19 cellular contexts compared by ENCODE assay signal in the genomic region with DNA sequence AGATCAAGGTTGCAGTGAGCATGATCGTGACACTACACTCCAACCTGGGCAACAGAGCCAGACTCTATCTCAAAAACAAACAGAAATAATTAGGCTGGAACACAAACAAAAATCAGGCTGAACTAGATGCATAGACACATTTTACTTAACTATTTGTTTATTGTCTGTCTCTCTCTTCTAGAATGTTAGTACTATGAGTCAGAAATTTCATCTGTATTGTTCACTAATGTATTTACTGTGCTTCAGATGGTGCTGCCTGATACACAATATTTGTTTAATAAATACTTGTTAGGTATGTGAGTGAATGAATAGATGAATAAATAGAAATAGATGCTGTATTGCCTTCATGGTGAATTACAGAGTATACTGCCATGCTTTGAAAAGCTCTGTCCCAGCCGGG. TPM values are rescaled to one million over a fixed set of nuclear protein-coding genes. Genes with fewer than 3 reads are reported as not detected.
"Had no signal": no experiment of that assay in that cellular context is flagged by ENCODE, and none has a peak within 500 bp of the region (broad histone marks: within the 10 kb centered on the region; RNA-seq: fewer than 3 reads in every experiment).

No MANE protein-coding gene starts in this region.

- FAIRE-seq: islet of Langerhans, pancreas had no signal

- H3K27me3 ChIP-seq: pancreas had no signal

- H3K36me3 Mint-ChIP-seq: stimulated activated effector memory CD8-positive, alpha-beta T cell treated with anti-CD3 and anti-CD28 coated beads, Interleukin-12 subunit alpha, Interleukin-12 subunit beta, amount 100 ng/mL, for 72 hours had no signal

- H3K4me3 ChIP-seq: dorsolateral prefrontal cortex, lung, pancreas, sigmoid colon, thoracic aorta had no signal

- ATAC-seq: activated CD4-positive, CD25-positive, alpha-beta regulatory T cell treated with anti-CD3 and anti-CD28 coated beads, Interleukin-2, amount 50 U/mL, for 24 hours; left colon; pancreas; stimulated activated effector memory CD8-positive, alpha-beta T cell treated with anti-CD3 and anti-CD28 coated beads, Interleukin-12 subunit alpha, Interleukin-12 subunit beta, amount 100 ng/mL, for 72 hours had no signal

- H3K27ac ChIP-seq: dorsolateral prefrontal cortex, pancreas, sigmoid colon, thoracic aorta had no signal

- DNase-seq: dorsolateral prefrontal cortex; left colon; midbrain; pancreas; sigmoid colon; stimulated activated CD4-positive, alpha-beta T cell treated with anti-CD3 and anti-CD28 coated beads, Interleukin-12 subunit alpha, Interleukin-12 subunit beta, amount 100 ng/mL, for 4 hours; stimulated activated CD4-positive, alpha-beta T cell treated with anti-CD3 and anti-CD28 coated beads, Interleukin-2, amount 100 ng/mL, for 24 hours; T-helper 9 cell had no signal

- H3K9me3 ChIP-seq: pancreas, sigmoid colon, thoracic aorta had no signal

- H3K36me3 ChIP-seq: pancreas, sigmoid colon, thoracic aorta had no signal

- H3K4me1 ChIP-seq: pancreas, sigmoid colon had no signal

- H3K4me3 Mint-ChIP-seq: activated T-helper 1 cell treated with anti-CD3 and anti-CD28 coated beads, Interleukin-12 subunit alpha, Interleukin-12 subunit beta, Interleukin-2, Interleukin-4 antibody, amounts not matched to agents 30 ng/mL and 10 ng/mL and 1 ng/mL, durations not matched to agents 14 hours and 24 hours and 36 hours; stimulated activated effector memory CD8-positive, alpha-beta T cell treated with anti-CD3 and anti-CD28 coated beads, Interleukin-12 subunit alpha, Interleukin-12 subunit beta, amount 100 ng/mL, for 72 hours had no signal

- H3K9me3 Mint-ChIP-seq: activated T-helper 1 cell treated with anti-CD3 and anti-CD28 coated beads, Interleukin-12 subunit alpha, Interleukin-12 subunit beta, Interleukin-2, Interleukin-4 antibody, amounts not matched to agents 30 ng/mL and 10 ng/mL and 1 ng/mL, durations not matched to agents 14 hours and 24 hours and 36 hours; neural crest cell; stimulated activated effector memory CD8-positive, alpha-beta T cell treated with anti-CD3 and anti-CD28 coated beads, Interleukin-12 subunit alpha, Interleukin-12 subunit beta, amount 100 ng/mL, for 72 hours had no signal

- H3K27ac Mint-ChIP-seq: activated T-helper 1 cell treated with anti-CD3 and anti-CD28 coated beads, Interleukin-12 subunit alpha, Interleukin-12 subunit beta, Interleukin-2, Interleukin-4 antibody, amounts not matched to agents 30 ng/mL and 10 ng/mL and 1 ng/mL, durations not matched to agents 14 hours and 24 hours and 36 hours; stimulated activated effector memory CD8-positive, alpha-beta T cell treated with anti-CD3 and anti-CD28 coated beads, Interleukin-12 subunit alpha, Interleukin-12 subunit beta, amount 100 ng/mL, for 72 hours had no signal

RNA-seq across cellular contexts. Expression of a gene that starts 6.0 kb away (rescaled TPM):
- total RNA-seq: activated CD8-positive, alpha-beta memory T cell treated with anti-CD3 and anti-CD28 coated beads for 36 hours; activated T-helper 1 cell treated with anti-CD3 and anti-CD28 coated beads, Interleukin-12 subunit alpha, Interleukin-12 subunit beta, Interleukin-2, Interleukin-4 antibody, amounts not matched to agents 30 ng/mL and 10 ng/mL and 1 ng/mL, durations not matched to agents 14 hours and 24 hours and 36 hours; cardiac septum; dorsolateral prefrontal cortex; left colon; sigmoid colon; thoracic aorta; ureter had no signal
- polyA plus RNA-seq: esophagus, lung, pancreas, sigmoid colon had no signal

RNA-seq across cellular contexts. Expression of a gene that starts 32.1 kb away (rescaled TPM):
- total RNA-seq: activated T-helper 1 cell treated with anti-CD3 and anti-CD28 coated beads, Interleukin-12 subunit alpha, Interleukin-12 subunit beta, Interleukin-2, Interleukin-4 antibody, amounts not matched to agents 30 ng/mL and 10 ng/mL and 1 ng/mL, durations not matched to agents 14 hours and 24 hours and 36 hours; cardiac septum; left colon; neural crest cell; sigmoid colon; thoracic aorta had no signal

RNA-seq across cellular contexts. Expression of a gene that starts 50.7 kb away (rescaled TPM):
- total RNA-seq: cardiac septum, thoracic aorta had no signal
